Comparison of ENCODE assay signal across 8 cellular contexts in genomic region chr9:136244116-136244775, GRCh38. TPM values are rescaled to one million over a fixed set of nuclear protein-coding genes. Genes with fewer than 3 reads are reported as not detected.
DNase-seq lines count a peak whose midpoint lies in the region; ATAC-seq, FAIRE-seq and TF ChIP-seq lines count a peak whose summit lies in the region.

No MANE protein-coding gene starts in this region.

- H3K4me3 ChIP-seq in mononuclear cell (ENCODE audit: low read length) (peak overlapping the region; percentile 63), tibial artery (peak overlapping the region; percentile 74)

- H3K9me3 ChIP-seq in mononuclear cell (ENCODE audit: low read depth, low read length) (no peaks in the 10 kb centered on the region), tibial artery (no peaks in the 10 kb centered on the region)

- no peaks in the 10 kb centered on the region for H3K27me3 ChIP-seq in mononuclear cell (ENCODE audit: insufficient read depth, low read length)
- H3K27me3 ChIP-seq in tibial artery, result no peaks in the 10 kb centered on the region

- ATAC-seq in GM19328 (IDR thresholded peaks at IDR 0.05; ENCODE audit: unreplicated experiment) (no peak), GM21367 (IDR thresholded peaks at IDR 0.05; ENCODE audit: unreplicated experiment) (no peak)

- H3K9me3 Mint-ChIP-seq in activated naive CD8-positive, alpha-beta T cell (ENCODE audit: low read depth), result no peaks in the 10 kb centered on the region

- peaks cover 43% of the 10 kb centered on the region for H3K4me1 Mint-ChIP-seq in activated naive CD8-positive, alpha-beta T cell (ENCODE audit: low read depth)

- H3K4me3 Mint-ChIP-seq in activated naive CD8-positive, alpha-beta T cell, result peak overlapping the region; percentile 100

- H3K4me1 ChIP-seq in mononuclear cell (ENCODE audit: insufficient read depth, low read length), result peaks cover 64% of the 10 kb centered on the region
- H3K4me1 ChIP-seq in tibial artery, result peaks cover 0 to 14% (median 9%) of the 10 kb centered on the region in 4 donors

- H3K36me3 ChIP-seq in tibial artery, result no peaks in the 10 kb centered on the region

- TF ChIP-seq CTCF in tibial artery (IDR thresholded peaks at IDR 0.05), result no peak

- DNase-seq in GM19239 (ENCODE audit: insufficient read length, low spot score) (peak; percentile 76), NCI-H69 (lab: John Stamatoyannopoulos, UW) (peak; percentile 67), tibial artery (no peak), NCI-H345 treated with DMSO at 0.1 percent for 48 hours (lab: John Stamatoyannopoulos, UW; ENCODE audit: unreplicated experiment) (no peak)

- no peak overlapping the region for H3K27ac ChIP-seq in tibial artery

- H3K27ac Mint-ChIP-seq in activated naive CD8-positive, alpha-beta T cell, result peak overlapping the region; percentile 98

- no peaks in the 10 kb centered on the region for H3K36me3 Mint-ChIP-seq in activated naive CD8-positive, alpha-beta T cell

- intact Hi-C loops in tibial artery (cut with DNase I; ENCODE audit: low total_unique reads), result loop anchor here (10.0 kb wide), 1 partner anchor 279 kb away; the partner anchor contains the start of gene UBAC1

- H3K27me3 Mint-ChIP-seq in activated naive CD8-positive, alpha-beta T cell, result no peaks in the 10 kb centered on the region

- FAIRE-seq in GM19239 (lab: Jason Lieb, UNC), result peak; percentile 97

RNA-seq across cellular contexts. Expression of gene QSOX2, which starts 1.4 kb away (rescaled TPM):
- 8.1 TPM for total RNA-seq in mononuclear cell

RNA-seq across cellular contexts. Expression of gene LHX3, which starts 39.3 kb away (rescaled TPM):
- total RNA-seq in mononuclear cell, result not detected

RNA-seq across cellular contexts. Expression of gene CCDC187, which starts 59.6 kb away (rescaled TPM):
- 0.10 TPM for total RNA-seq in mononuclear cell

Comparison
In these comparisons a context has a peak if more than half of its experiments do, and no peak if none do; other contexts are left out.
1. DNase-seq: peak in GM19239 (single experiment) and NCI-H69 (single experiment); none in tibial artery (0 of 2) and NCI-H345 treated with DMSO at 0.1 percent for 48 hours (single experiment).